In the genomic region with DNA sequence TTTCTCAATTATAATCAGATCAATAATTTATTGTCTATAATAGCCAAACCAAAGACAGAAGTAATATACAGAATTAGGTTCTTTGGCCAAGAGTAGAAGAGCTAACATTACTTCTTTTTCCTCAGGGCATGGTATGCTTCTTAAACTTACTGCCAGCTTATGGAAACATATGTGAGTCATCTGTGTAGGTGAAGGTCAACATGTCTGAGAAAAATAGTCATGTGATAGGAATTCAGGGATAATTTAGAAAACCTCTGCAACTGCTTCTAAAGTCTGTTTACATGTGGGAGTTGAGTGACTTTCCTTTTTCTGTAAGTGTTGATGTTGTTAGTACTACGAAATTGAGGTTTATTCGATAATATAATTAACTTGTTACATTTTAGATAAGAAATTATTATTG, we compare ENCODE assay signal across 10 cellular contexts. TPM values are rescaled to one million over a fixed set of nuclear protein-coding genes. Genes with fewer than 3 reads are reported as not detected.
DNase-seq lines count a peak whose midpoint lies in the region; ATAC-seq and TF ChIP-seq lines count a peak whose summit lies in the region.
"Had no signal": no experiment of that assay in that cellular context is flagged by ENCODE, and none has a peak within 500 bp of the region (broad histone marks: within the 10 kb centered on the region; RNA-seq: fewer than 3 reads in every experiment).

No MANE protein-coding gene starts in this region.

- H3K4me1 Mint-ChIP-seq in activated CD8-positive, alpha-beta memory T cell treated with anti-CD3 and anti-CD28 coated beads, Interleukin-2, amount 10 ng/mL, durations not matched to agents 7 days and 5 days, result peaks cover 3% of the 10 kb centered on the region

- H3K27ac Mint-ChIP-seq in activated CD8-positive, alpha-beta memory T cell treated with anti-CD3 and anti-CD28 coated beads, Interleukin-2, amount 10 ng/mL, durations not matched to agents 7 days and 5 days, result no peak overlapping the region

- no peak for ATAC-seq in activated CD8-positive, alpha-beta memory T cell treated with anti-CD3 and anti-CD28 coated beads, Interleukin-2, amount 10 ng/mL, durations not matched to agents 7 days and 5 days
- ATAC-seq: T-cell had no signal

- TF ChIP-seq CTCF in epithelial cell of esophagus (IDR thresholded peaks at IDR 0.05; ENCODE audit: insufficient read depth, low read depth, low read length, missing control alignments), result no peak

- H3K36me3 Mint-ChIP-seq in activated CD8-positive, alpha-beta memory T cell treated with anti-CD3 and anti-CD28 coated beads, Interleukin-2, amount 10 ng/mL, durations not matched to agents 7 days and 5 days, result peaks cover 28% of the 10 kb centered on the region

- no peak overlapping the region for H3K4me3 ChIP-seq in epithelial cell of esophagus (ENCODE audit: low read length)

- H3K9me3 Mint-ChIP-seq in activated CD8-positive, alpha-beta memory T cell treated with anti-CD3 and anti-CD28 coated beads, Interleukin-2, amount 10 ng/mL, durations not matched to agents 7 days and 5 days (ENCODE audit: low read depth), result no peaks in the 10 kb centered on the region
- H3K9me3 Mint-ChIP-seq: T-cell had no signal

- no peak overlapping the region for H3K4me3 Mint-ChIP-seq in activated CD8-positive, alpha-beta memory T cell treated with anti-CD3 and anti-CD28 coated beads, Interleukin-2, amount 10 ng/mL, durations not matched to agents 7 days and 5 days
- H3K4me3 Mint-ChIP-seq: T-cell had no signal

- no peaks in the 10 kb centered on the region for H3K27me3 Mint-ChIP-seq in activated CD8-positive, alpha-beta memory T cell treated with anti-CD3 and anti-CD28 coated beads, Interleukin-2, amount 10 ng/mL, durations not matched to agents 7 days and 5 days
- H3K27me3 Mint-ChIP-seq: T-cell had no signal

- DNase-seq in DMS53 (lab: John Stamatoyannopoulos, UW) (peak; percentile 15), DMS53 treated with DMSO at 0.1 percent for 48 hours (lab: John Stamatoyannopoulos, UW; ENCODE audit: unreplicated experiment) (no peak), RPMI7951 (ENCODE audit: low read depth) (peak; percentile 87), epithelial cell of esophagus (ENCODE audit: low read depth) (peak; percentile 88), renal cortical epithelial cell (ENCODE audit: low read depth) (peak; percentile 79), NOMO-1 (lab: John Stamatoyannopoulos, UW; ENCODE audit: unreplicated experiment in 2 of 2) (no peak), NCI-H2081 (lab: John Stamatoyannopoulos, UW) (no peak)
- no peak for DNase-seq in activated CD8-positive, alpha-beta memory T cell treated with anti-CD3 and anti-CD28 coated beads, Interleukin-2, amount 10 ng/mL, durations not matched to agents 7 days and 5 days
- DNase-seq: NCI-H524, T-cell had no signal

- CTCF ChIA-PET in activated CD8-positive, alpha-beta memory T cell treated with anti-CD3 and anti-CD28 coated beads, Interleukin-2, amount 10 ng/mL, durations not matched to agents 7 days and 5 days (lab: Charles Lee), result interaction anchor here (0.8 kb wide), 1 partner anchor 173 kb away, joined by 3 read pairs; a partner anchor contains a TSS

RNA-seq across cellular contexts. Expression of a gene that starts 19.2 kb away (rescaled TPM):
- total RNA-seq in RPMI7951 (2014; rRNA removed; shearing (Covaris generic)), result 1.1 and 2.1 TPM in 2 replicates
- total RNA-seq in renal cortical epithelial cell, result 2.3 and 2.5 TPM in 2 replicates
- total RNA-seq in activated CD8-positive, alpha-beta memory T cell treated with anti-CD3 and anti-CD28 coated beads, Interleukin-2, amount 10 ng/mL, durations not matched to agents 7 days and 5 days, result under 1 TPM; 0.47 to 0.70 TPM

RNA-seq across cellular contexts. Expression of a gene that starts 40.1 kb away (rescaled TPM):
- 39.9 and 46.2 TPM in 2 replicates for total RNA-seq in RPMI7951 (2014; rRNA removed; shearing (Covaris generic))
- 43.7 and 53.5 TPM in 2 replicates for total RNA-seq in renal cortical epithelial cell
- 10 to 100 TPM; 48.2 to 62.3 TPM for total RNA-seq in activated CD8-positive, alpha-beta memory T cell treated with anti-CD3 and anti-CD28 coated beads, Interleukin-2, amount 10 ng/mL, durations not matched to agents 7 days and 5 days

Comparison
In these comparisons a context has a peak if more than half of its experiments do, and no peak if none do; other contexts are left out.
1. DNase-seq: peak in DMS53 (single experiment), RPMI7951 (single experiment), epithelial cell of esophagus (single experiment) and renal cortical epithelial cell (single experiment); none in DMS53 treated with DMSO at 0.1 percent for 48 hours (single experiment), activated CD8-positive, alpha-beta memory T cell treated with anti-CD3 and anti-CD28 coated beads, Interleukin-2, amount 10 ng/mL, durations not matched to agents 7 days and 5 days (single experiment), NOMO-1 (0 of 2) and NCI-H2081 (0 of 2).